25 cellular contexts compared by ENCODE assay signal in genomic region chr11:129425214-129425613, GRCh38. TPM values are rescaled to one million over a fixed set of nuclear protein-coding genes. Genes with fewer than 3 reads are reported as not detected.
"Had no signal": no experiment of that assay in that cellular context is flagged by ENCODE, and none has a peak within 500 bp of the region (broad histone marks: within the 10 kb centered on the region; RNA-seq: fewer than 3 reads in every experiment).

No MANE protein-coding gene starts in this region.

- DNase-seq: activated CD4-positive, alpha-beta memory T cell treated with anti-CD3 and anti-CD28 coated beads, Interleukin-2, amount 10 ng/mL, durations not matched to agents 7 days and 5 days; activated CD4-positive, alpha-beta T cell treated with anti-CD3 and anti-CD28 coated beads, Interleukin-2, amount 50 U/mL, for 1 hour; activated CD4-positive, CD25-positive, alpha-beta regulatory T cell; activated naive CD4-positive, alpha-beta T cell treated with anti-CD3 and anti-CD28 coated beads, Interleukin-2, amount 50 U/mL, for 16 hours; activated naive CD8-positive, alpha-beta T cell treated with anti-CD3 and anti-CD28 coated beads, Interleukin-2, amount 10 ng/mL, durations not matched to agents 7 days and 5 days; activated T-cell treated with anti-CD3 and anti-CD28 coated beads, Interleukin-2, amount 50 U/mL, for 72 hours; adrenal gland; cerebellar nuclear complex; colonic mucosa; MG63; MV-4-11; NCI-H1092 treated with DMSO at 0.1 percent for 48 hours; NCI-H1417 treated with DMSO at 0.1 percent for 48 hours; NCI-H1694; NCI-H2029; NCI-H345; NCI-H510A; NCI-H526 treated with DMSO at 0.1 percent for 48 hours; SK-N-SH; T-helper 1 cell had no signal

- H3K4me1 Mint-ChIP-seq: activated CD4-positive, alpha-beta memory T cell treated with anti-CD3 and anti-CD28 coated beads, Interleukin-2, amount 10 ng/mL, durations not matched to agents 7 days and 5 days; activated naive CD8-positive, alpha-beta T cell treated with anti-CD3 and anti-CD28 coated beads, Interleukin-2, amount 10 ng/mL, durations not matched to agents 7 days and 5 days had no signal

- H3K27me3 ChIP-seq: adrenal gland, colonic mucosa, SJCRH30 had no signal

- H3K36me3 ChIP-seq: adrenal gland, colonic mucosa, MG63, SJCRH30 had no signal

- H3K9me3 Mint-ChIP-seq: activated CD4-positive, alpha-beta memory T cell treated with anti-CD3 and anti-CD28 coated beads, Interleukin-2, amount 10 ng/mL, durations not matched to agents 7 days and 5 days; activated naive CD8-positive, alpha-beta T cell treated with anti-CD3 and anti-CD28 coated beads, Interleukin-2, amount 10 ng/mL, durations not matched to agents 7 days and 5 days; activated T-cell treated with anti-CD3 and anti-CD28 coated beads, Interleukin-2, amount 50 U/mL, for 72 hours; activated T-helper 2 cell treated with anti-CD3 and anti-CD28 coated beads, Interferon-gamma antibody, Interleukin-2, Interleukin-4, amounts not matched to agents 10 μg/mL and 5 μg/mL and 100 μg/mL, durations not matched to agents 14 hours and 24 hours and 36 hours had no signal

- H3K27ac Mint-ChIP-seq: activated CD4-positive, alpha-beta memory T cell treated with anti-CD3 and anti-CD28 coated beads, Interleukin-2, amount 10 ng/mL, durations not matched to agents 7 days and 5 days; activated naive CD8-positive, alpha-beta T cell treated with anti-CD3 and anti-CD28 coated beads, Interleukin-2, amount 10 ng/mL, durations not matched to agents 7 days and 5 days; activated T-cell treated with anti-CD3 and anti-CD28 coated beads, Interleukin-2, amount 50 U/mL, for 72 hours; activated T-helper 2 cell treated with anti-CD3 and anti-CD28 coated beads, Interferon-gamma antibody, Interleukin-2, Interleukin-4, amounts not matched to agents 10 μg/mL and 5 μg/mL and 100 μg/mL, durations not matched to agents 14 hours and 24 hours and 36 hours had no signal

- H3K4me3 ChIP-seq: adrenal gland, colonic mucosa, MG63, SJCRH30 had no signal

- H3K27ac ChIP-seq: adrenal gland, colonic mucosa, SJCRH30, VCaP had no signal

- H3K9me3 ChIP-seq: adrenal gland, colonic mucosa, MG63, SJCRH30, SK-N-SH had no signal

- H3K36me3 Mint-ChIP-seq: activated naive CD8-positive, alpha-beta T cell treated with anti-CD3 and anti-CD28 coated beads, Interleukin-2, amount 10 ng/mL, durations not matched to agents 7 days and 5 days had no signal

- H3K4me3 Mint-ChIP-seq: activated CD4-positive, alpha-beta memory T cell treated with anti-CD3 and anti-CD28 coated beads, Interleukin-2, amount 10 ng/mL, durations not matched to agents 7 days and 5 days; activated naive CD8-positive, alpha-beta T cell treated with anti-CD3 and anti-CD28 coated beads, Interleukin-2, amount 10 ng/mL, durations not matched to agents 7 days and 5 days; activated T-cell treated with anti-CD3 and anti-CD28 coated beads, Interleukin-2, amount 50 U/mL, for 72 hours had no signal

- H3K4me1 ChIP-seq: adrenal gland, colonic mucosa, SJCRH30 had no signal

RNA-seq across cellular contexts. Expression of gene BARX2, which starts 49.6 kb away (rescaled TPM):
- total RNA-seq: activated CD4-positive, alpha-beta memory T cell treated with anti-CD3 and anti-CD28 coated beads, Interleukin-2, amount 10 ng/mL, durations not matched to agents 7 days and 5 days; activated naive CD8-positive, alpha-beta T cell treated with anti-CD3 and anti-CD28 coated beads, Interleukin-2, amount 10 ng/mL, durations not matched to agents 7 days and 5 days; adrenal gland; cardiac septum; RPMI7951 had no signal
